In the genomic region with DNA sequence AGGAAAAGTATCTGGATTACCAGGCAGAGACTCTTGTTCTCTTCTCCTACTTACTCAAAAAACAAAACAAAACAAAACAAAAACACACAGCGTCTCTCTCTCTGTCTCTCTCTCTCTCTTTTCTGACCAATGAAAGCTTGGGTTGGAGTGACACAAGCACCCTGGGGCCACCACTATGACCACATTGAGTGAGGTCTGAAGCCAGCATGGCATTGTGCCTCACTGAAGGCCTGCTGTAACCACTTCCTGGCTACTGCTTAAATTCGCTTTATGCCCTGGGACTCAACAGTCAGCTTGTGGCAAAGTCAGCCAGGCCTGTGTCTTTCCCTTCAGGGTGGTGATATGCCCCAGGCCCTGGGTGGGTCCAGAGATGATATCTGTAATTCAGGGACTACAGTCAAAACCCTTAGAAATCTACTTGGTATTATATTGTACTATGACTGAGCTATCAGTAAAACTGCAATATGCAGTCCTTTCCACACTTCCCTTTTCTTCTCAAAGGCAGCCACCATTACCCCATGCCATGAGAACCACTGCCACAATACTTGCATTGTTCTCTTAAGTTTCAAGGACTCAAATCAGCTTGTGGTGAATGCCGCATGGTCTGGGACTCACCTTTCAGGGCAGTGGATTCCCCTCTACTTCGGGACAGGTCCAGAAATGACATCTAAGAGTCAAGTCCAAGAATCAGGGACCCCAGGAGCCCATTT, we compare ENCODE assay signal across 17 cellular contexts.
"Had no signal": no experiment of that assay in that cellular context is flagged by ENCODE, and none has a peak within 500 bp of the region (broad histone marks: within the 10 kb centered on the region; RNA-seq: fewer than 3 reads in every experiment).

No MANE protein-coding gene starts in this region.

- H3K27ac ChIP-seq: dorsolateral prefrontal cortex, gastrocnemius medialis, heart right ventricle, sigmoid colon, skin epidermis, stomach, thoracic aorta, transverse colon had no signal

- H3K27me3 ChIP-seq: gastrocnemius medialis, sigmoid colon, stomach, transverse colon had no signal

- H3K9me3 ChIP-seq: gastrocnemius medialis, heart right ventricle, sigmoid colon, stomach, thoracic aorta, transverse colon had no signal

- H3K4me3 ChIP-seq: dorsolateral prefrontal cortex, gastrocnemius medialis, heart right ventricle, sigmoid colon, skin epidermis, stomach, thoracic aorta, transverse colon had no signal

- H3K36me3 ChIP-seq: gastrocnemius medialis, heart right ventricle, sigmoid colon, stomach, thoracic aorta, transverse colon had no signal

- H3K4me1 ChIP-seq: gastrocnemius medialis, heart right ventricle, sigmoid colon, stomach, transverse colon had no signal

- DNase-seq: cortex of kidney; dorsolateral prefrontal cortex; effector memory CD4-positive, alpha-beta T cell; gastrocnemius medialis; heart right ventricle; kidney glomerular epithelial cell; mesendoderm; naive B cell; sigmoid colon; stimulated activated CD4-positive, alpha-beta T cell treated with anti-CD3 and anti-CD28 coated beads, Interleukin-12 subunit alpha, Interleukin-12 subunit beta, amount 100 ng/mL, for 4 hours; stimulated activated naive CD4-positive, alpha-beta T cell; stomach; substantia nigra; transverse colon had no signal

- ATAC-seq: esophagus mucosa, gastrocnemius medialis, heart right ventricle had no signal
